1 cellular context compared by ENCODE assay signal in genomic region chr10:101785801-101786200, GRCh38.
TF ChIP-seq lines count a peak whose summit lies in the region.

No MANE protein-coding gene starts in this region.

TF ChIP-seq in HepG2, 621 proteins besides CTCF, POLR2A, EP300 and RAD21:
- TF ChIP-seq ZMYM3 (CRISPR knock-in tag; IDR thresholded peaks at IDR 0.05) (no peak), ARNT2 (CRISPR knock-in tag; IDR thresholded peaks at IDR 0.05; ENCODE audit: low read depth) (no peak), TCF7 (IDR thresholded peaks at IDR 0.05; ENCODE audit: low read depth) (no peak), LRRFIP1 (CRISPR knock-in tag; conservative IDR thresholded peaks at IDR 0.05) (no peak), TBX3 (IDR thresholded peaks at IDR 0.05; ENCODE audit: borderline replicate concordance) (no peak), PCBP2 (optimal IDR thresholded peaks at IDR 0.05; ENCODE audit: low read depth, low read length, poor library complexity, severe bottlenecking) (no peak), E2F1 (CRISPR knock-in tag; IDR thresholded peaks at IDR 0.05) (no peak), ZNF280D (CRISPR knock-in tag; IDR thresholded peaks at IDR 0.05) (no peak), HMG20A (CRISPR knock-in tag; IDR thresholded peaks at IDR 0.05; ENCODE audit: borderline replicate concordance) (no peak), MAFK (conservative IDR thresholded peaks at IDR 0.05 in 1 of 2, IDR thresholded peaks at IDR 0.05 in 1 of 2; ENCODE audit: low read length in 2 of 2) (no peak), SAP130 (CRISPR knock-in tag; IDR thresholded peaks at IDR 0.05; ENCODE audit: low read depth) (no peak), ZNF234 (CRISPR knock-in tag; conservative IDR thresholded peaks at IDR 0.05) (no peak), ZNF776 (CRISPR knock-in tag; IDR thresholded peaks at IDR 0.05) (no peak), ZNF281 (CRISPR knock-in tag; IDR thresholded peaks at IDR 0.05; ENCODE audit: borderline replicate concordance) (no peak), ZNF761 (CRISPR knock-in tag; conservative IDR thresholded peaks at IDR 0.05) (no peak), ZSCAN25 (CRISPR knock-in tag; IDR thresholded peaks at IDR 0.05) (no peak), ZNF207 (IDR thresholded peaks at IDR 0.05; ENCODE audit: borderline replicate concordance) (no peak), IRF2 (CRISPR knock-in tag; IDR thresholded peaks at IDR 0.05) (no peak)
